1 cellular context compared by ENCODE assay signal in the genomic region with DNA sequence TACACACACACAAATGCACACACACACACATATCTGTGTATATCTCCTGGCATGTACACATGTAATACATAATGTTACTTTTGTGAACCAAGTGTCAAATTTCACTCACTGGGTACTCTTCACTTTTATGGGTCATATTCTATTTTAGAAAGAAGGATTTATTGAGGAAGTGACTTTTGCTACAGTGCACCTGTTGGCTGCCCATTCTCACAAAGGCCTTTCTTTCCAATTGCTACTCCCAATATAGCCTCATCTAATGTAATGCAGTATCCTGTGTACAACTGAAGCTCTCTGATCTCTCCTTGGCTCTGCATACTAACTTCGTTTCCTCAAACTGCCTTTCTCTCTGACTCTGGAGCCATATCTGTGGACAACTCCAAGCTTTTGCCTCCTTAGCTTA.
TF ChIP-seq lines count a peak whose summit lies in the region.

No MANE protein-coding gene starts in this region.

TF ChIP-seq in GM23338, 12 proteins besides CTCF, POLR2A, EP300 and RAD21 (continued from another document):
- TF ChIP-seq, protein P1, sequence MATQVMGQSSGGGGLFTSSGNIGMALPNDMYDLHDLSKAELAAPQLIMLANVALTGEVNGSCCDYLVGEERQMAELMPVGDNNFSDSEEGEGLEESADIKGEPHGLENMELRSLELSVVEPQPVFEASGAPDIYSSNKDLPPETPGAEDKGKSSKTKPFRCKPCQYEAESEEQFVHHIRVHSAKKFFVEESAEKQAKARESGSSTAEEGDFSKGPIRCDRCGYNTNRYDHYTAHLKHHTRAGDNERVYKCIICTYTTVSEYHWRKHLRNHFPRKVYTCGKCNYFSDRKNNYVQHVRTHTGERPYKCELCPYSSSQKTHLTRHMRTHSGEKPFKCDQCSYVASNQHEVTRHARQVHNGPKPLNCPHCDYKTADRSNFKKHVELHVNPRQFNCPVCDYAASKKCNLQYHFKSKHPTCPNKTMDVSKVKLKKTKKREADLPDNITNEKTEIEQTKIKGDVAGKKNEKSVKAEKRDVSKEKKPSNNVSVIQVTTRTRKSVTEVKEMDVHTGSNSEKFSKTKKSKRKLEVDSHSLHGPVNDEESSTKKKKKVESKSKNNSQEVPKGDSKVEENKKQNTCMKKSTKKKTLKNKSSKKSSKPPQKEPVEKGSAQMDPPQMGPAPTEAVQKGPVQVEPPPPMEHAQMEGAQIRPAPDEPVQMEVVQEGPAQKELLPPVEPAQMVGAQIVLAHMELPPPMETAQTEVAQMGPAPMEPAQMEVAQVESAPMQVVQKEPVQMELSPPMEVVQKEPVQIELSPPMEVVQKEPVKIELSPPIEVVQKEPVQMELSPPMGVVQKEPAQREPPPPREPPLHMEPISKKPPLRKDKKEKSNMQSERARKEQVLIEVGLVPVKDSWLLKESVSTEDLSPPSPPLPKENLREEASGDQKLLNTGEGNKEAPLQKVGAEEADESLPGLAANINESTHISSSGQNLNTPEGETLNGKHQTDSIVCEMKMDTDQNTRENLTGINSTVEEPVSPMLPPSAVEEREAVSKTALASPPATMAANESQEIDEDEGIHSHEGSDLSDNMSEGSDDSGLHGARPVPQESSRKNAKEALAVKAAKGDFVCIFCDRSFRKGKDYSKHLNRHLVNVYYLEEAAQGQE (IDR thresholded peaks at IDR 0.05; ENCODE audit: unreplicated experiment): no peak
- TF ChIP-seq NANOG (IDR thresholded peaks at IDR 0.05; ENCODE audit: borderline replicate concordance) (no peak), STAT1 (IDR thresholded peaks at IDR 0.05; ENCODE audit: unreplicated experiment) (no peak), ZNF114 (CRISPR knock-in tag; IDR thresholded peaks at IDR 0.05) (no peak), ZNF331 (CRISPR knock-in tag; IDR thresholded peaks at IDR 0.05; ENCODE audit: low read depth) (no peak), CREB1 (CRISPR knock-in tag; IDR thresholded peaks at IDR 0.05; ENCODE audit: low read depth) (no peak), JUNB (IDR thresholded peaks at IDR 0.05; ENCODE audit: unreplicated experiment) (no peak)
- TF ChIP-seq, protein P2, sequence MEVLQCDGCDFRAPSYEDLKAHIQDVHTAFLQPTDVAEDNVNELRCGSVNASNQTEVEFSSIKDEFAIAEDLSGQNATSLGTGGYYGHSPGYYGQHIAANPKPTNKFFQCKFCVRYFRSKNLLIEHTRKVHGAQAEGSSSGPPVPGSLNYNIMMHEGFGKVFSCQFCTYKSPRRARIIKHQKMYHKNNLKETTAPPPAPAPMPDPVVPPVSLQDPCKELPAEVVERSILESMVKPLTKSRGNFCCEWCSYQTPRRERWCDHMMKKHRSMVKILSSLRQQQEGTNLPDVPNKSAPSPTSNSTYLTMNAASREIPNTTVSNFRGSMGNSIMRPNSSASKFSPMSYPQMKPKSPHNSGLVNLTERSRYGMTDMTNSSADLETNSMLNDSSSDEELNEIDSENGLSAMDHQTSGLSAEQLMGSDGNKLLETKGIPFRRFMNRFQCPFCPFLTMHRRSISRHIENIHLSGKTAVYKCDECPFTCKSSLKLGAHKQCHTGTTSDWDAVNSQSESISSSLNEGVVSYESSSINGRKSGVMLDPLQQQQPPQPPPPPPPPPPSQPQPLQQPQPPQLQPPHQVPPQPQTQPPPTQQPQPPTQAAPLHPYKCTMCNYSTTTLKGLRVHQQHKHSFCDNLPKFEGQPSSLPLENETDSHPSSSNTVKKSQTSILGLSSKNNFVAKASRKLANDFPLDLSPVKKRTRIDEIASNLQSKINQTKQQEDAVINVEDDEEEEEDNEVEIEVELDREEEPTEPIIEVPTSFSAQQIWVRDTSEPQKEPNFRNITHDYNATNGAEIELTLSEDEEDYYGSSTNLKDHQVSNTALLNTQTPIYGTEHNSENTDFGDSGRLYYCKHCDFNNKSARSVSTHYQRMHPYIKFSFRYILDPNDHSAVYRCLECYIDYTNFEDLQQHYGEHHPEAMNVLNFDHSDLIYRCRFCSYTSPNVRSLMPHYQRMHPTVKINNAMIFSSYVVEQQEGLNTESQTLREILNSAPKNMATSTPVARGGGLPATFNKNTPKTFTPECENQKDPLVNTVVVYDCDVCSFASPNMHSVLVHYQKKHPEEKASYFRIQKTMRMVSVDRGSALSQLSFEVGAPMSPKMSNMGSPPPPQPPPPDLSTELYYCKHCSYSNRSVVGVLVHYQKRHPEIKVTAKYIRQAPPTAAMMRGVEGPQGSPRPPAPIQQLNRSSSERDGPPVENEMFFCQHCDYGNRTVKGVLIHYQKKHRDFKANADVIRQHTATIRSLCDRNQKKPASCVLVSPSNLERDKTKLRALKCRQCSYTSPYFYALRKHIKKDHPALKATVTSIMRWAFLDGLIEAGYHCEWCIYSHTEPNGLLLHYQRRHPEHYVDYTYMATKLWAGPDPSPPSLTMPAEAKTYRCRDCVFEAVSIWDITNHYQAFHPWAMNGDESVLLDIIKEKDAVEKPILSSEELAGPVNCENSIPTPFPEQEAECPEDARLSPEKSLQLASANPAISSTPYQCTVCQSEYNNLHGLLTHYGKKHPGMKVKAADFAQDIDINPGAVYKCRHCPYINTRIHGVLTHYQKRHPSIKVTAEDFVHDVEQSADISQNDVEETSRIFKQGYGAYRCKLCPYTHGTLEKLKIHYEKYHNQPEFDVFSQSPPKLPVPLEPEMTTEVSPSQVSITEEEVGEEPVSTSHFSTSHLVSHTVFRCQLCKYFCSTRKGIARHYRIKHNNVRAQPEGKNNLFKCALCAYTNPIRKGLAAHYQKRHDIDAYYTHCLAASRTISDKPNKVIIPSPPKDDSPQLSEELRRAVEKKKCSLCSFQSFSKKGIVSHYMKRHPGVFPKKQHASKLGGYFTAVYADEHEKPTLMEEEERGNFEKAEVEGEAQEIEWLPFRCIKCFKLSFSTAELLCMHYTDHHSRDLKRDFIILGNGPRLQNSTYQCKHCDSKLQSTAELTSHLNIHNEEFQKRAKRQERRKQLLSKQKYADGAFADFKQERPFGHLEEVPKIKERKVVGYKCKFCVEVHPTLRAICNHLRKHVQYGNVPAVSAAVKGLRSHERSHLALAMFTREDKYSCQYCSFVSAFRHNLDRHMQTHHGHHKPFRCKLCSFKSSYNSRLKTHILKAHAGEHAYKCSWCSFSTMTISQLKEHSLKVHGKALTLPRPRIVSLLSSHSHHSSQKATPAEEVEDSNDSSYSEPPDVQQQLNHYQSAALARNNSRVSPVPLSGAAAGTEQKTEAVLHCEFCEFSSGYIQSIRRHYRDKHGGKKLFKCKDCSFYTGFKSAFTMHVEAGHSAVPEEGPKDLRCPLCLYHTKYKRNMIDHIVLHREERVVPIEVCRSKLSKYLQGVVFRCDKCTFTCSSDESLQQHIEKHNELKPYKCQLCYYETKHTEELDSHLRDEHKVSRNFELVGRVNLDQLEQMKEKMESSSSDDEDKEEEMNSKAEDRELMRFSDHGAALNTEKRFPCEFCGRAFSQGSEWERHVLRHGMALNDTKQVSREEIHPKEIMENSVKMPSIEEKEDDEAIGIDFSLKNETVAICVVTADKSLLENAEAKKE (CRISPR knock-in tag; IDR thresholded peaks at IDR 0.05): no peak
